23 cellular contexts compared by ENCODE assay signal in genomic region chr20:60123652-60124051, GRCh38.
A peak's percentile ranks its signal among the peaks of the same experiment; 100 is the strongest.
DNase-seq lines count a peak whose midpoint lies in the region; ATAC-seq, FAIRE-seq and TF ChIP-seq lines count a peak whose summit lies in the region.
"Had no signal": no experiment of that assay in that cellular context is flagged by ENCODE, and none has a peak within 500 bp of the region (broad histone marks: within the 10 kb centered on the region; RNA-seq: fewer than 3 reads in every experiment).

No MANE protein-coding gene starts in this region.

- no peaks in the 10 kb centered on the region for H3K9me2 ChIP-seq in PC-3 (replicated peaks; ENCODE audit: low read length)

- FAIRE-seq in bronchial epithelial cell (lab: Jason Lieb, UNC): no peak
- peak; percentile 13 for FAIRE-seq in keratinocyte (lab: Jason Lieb, UNC)
- FAIRE-seq: A204.1, GM12891 had no signal

- H3K9me1 ChIP-seq in keratinocyte (ENCODE audit: control insufficient read depth, extremely low read depth, insufficient read depth, low read length): no peaks in the 10 kb centered on the region

- CTCF ChIA-PET in PC-3 (lab: Charles Lee): no interaction called here

- BruUV-seq in PC-3 (replicated peaks; lab: Mats Ljungman, UMichigan): no TSS peak

- H3K27ac ChIP-seq in KOPT-K1 (ENCODE audit: low read depth, low read length, poor library complexity, severe bottlenecking) (peak overlapping the region; percentile 58), PC-3 (ENCODE audit: low read length) (no peak overlapping the region), keratinocyte (ENCODE audit: control insufficient read depth, insufficient read depth, low read length) (no peak overlapping the region)

- DNase-seq in PC-3 (peak; percentile 12), bronchial epithelial cell (ENCODE audit: low read depth) (peak; percentile 85), keratinocyte (ENCODE audit: low read depth, low spot score) (peak; percentile 36), GM03348 (ENCODE audit: low spot score) (no peak), A172 (ENCODE audit: low spot score) (no peak), NCI-H1417 (lab: John Stamatoyannopoulos, UW) (no peak)
- DNase-seq: ACHN; BE2C; C1 segment of cervical spinal cord; CD4-positive, CD25-positive, alpha-beta regulatory T cell; CD8-positive, alpha-beta memory T cell; COR-L47; DMS 273 treated with DMSO at 0.1 percent for 48 hours; DMS53; DND-41; EL; GOT3; H7; HFFc6 had no signal

- intact Hi-C loops in PC-3 (cut with micrococcal nuclease): no loop called here

- H3K79me2 ChIP-seq in PC-3 (ENCODE audit: low read length) (no peaks in the 10 kb centered on the region), keratinocyte (ENCODE audit: control insufficient read depth, insufficient read depth, low read length) (no peaks in the 10 kb centered on the region)

- H3K4me2 ChIP-seq in PC-3 (ENCODE audit: low read length): no peak overlapping the region
- peak overlapping the region; percentile 6 for H3K4me2 ChIP-seq in keratinocyte (ENCODE audit: control insufficient read depth, extremely low read depth, insufficient read depth, low read depth, low read length)

- POLR2A ChIA-PET in PC-3 (lab: Charles Lee; ENCODE audit: unreplicated experiment): no interaction called here

- H3K4me3 ChIP-seq in PC-3 (ENCODE audit: low read length) (no peak overlapping the region), bronchial epithelial cell (ENCODE audit: low read depth, low read length) (no peak overlapping the region), keratinocyte (ENCODE audit: control insufficient read depth in 2 of 3, extremely low read depth in 1 of 3, insufficient read depth in 2 of 3, low read depth in 1 of 3, low read length in 3 of 3) (no peak overlapping the region)

- dilution Hi-C loops in keratinocyte (cut with MboI; ENCODE audit: extremely low pct_ligation_motif_present, low sequenced_read_pairs): no loop called here

- H3K4me1 ChIP-seq in PC-3 (ENCODE audit: insufficient read depth, low read length): no peaks in the 10 kb centered on the region
- H3K4me1 ChIP-seq in keratinocyte (ENCODE audit: control insufficient read depth, extremely low read depth, insufficient read depth, low read length): peaks cover 12% of the 10 kb centered on the region
- H3K4me1 ChIP-seq: BE2C had no signal

- TF ChIP-seq CTCF in PC-3 (conservative IDR thresholded peaks at IDR 0.05; ENCODE audit: low read depth, low read length): no peak
- no peak for TF ChIP-seq CTCF in bronchial epithelial cell (IDR thresholded peaks at IDR 0.05; ENCODE audit: insufficient read depth, low read length, severe bottlenecking)
- no peak for TF ChIP-seq CTCF in keratinocyte (optimal IDR thresholded peaks at IDR 0.05 in 1 of 3, IDR thresholded peaks at IDR 0.05 in 1 of 3, conservative IDR thresholded peaks at IDR 0.05 in 1 of 3; ENCODE audit: extremely low read depth in 1 of 3, insufficient read depth in 2 of 3, low read length in 3 of 3)

- H3K36me3 ChIP-seq in KOPT-K1 (ENCODE audit: insufficient read depth, low read length) (no peaks in the 10 kb centered on the region), PC-3 (ENCODE audit: low read depth, low read length) (no peaks in the 10 kb centered on the region), bronchial epithelial cell (ENCODE audit: control insufficient read depth, insufficient read depth, low read length) (no peaks in the 10 kb centered on the region), keratinocyte (ENCODE audit: control insufficient read depth in 2 of 2, extremely low read depth in 1 of 2, insufficient read depth in 2 of 2, low read length in 2 of 2) (no peaks in the 10 kb centered on the region)
- H3K36me3 ChIP-seq: BE2C had no signal

- H3F3A ChIP-seq in PC-3 (ENCODE audit: low read length, unreplicated experiment): no peaks in the 10 kb centered on the region

- H3K9ac ChIP-seq in PC-3 (ENCODE audit: low read length) (no peak overlapping the region), keratinocyte (ENCODE audit: control insufficient read depth, extremely low read depth, insufficient read depth, low read length) (no peak overlapping the region)

- H3K9me3 ChIP-seq in KOPT-K1 (ENCODE audit: insufficient read depth, low read length, poor library complexity, severe bottlenecking): no peaks in the 10 kb centered on the region
- no peaks in the 10 kb centered on the region for H3K9me3 ChIP-seq in PC-3 (ENCODE audit: low read length)
- no peaks in the 10 kb centered on the region for H3K9me3 ChIP-seq in keratinocyte (ENCODE audit: control insufficient read depth, low read depth, low read length)
- H3K9me3 ChIP-seq: BE2C had no signal

- H4K20me1 ChIP-seq in PC-3 (ENCODE audit: low read length) (no peaks in the 10 kb centered on the region), keratinocyte (ENCODE audit: control insufficient read depth, extremely low read depth, insufficient read depth, low read length) (no peaks in the 10 kb centered on the region)

- H3K27me3 ChIP-seq in PC-3 (ENCODE audit: low read length): peaks cover 80% of the 10 kb centered on the region
- H3K27me3 ChIP-seq in bronchial epithelial cell (ENCODE audit: control insufficient read depth, insufficient read depth, low read length): peaks cover 5% of the 10 kb centered on the region
- H3K27me3 ChIP-seq in keratinocyte (ENCODE audit: control insufficient read depth, extremely low read depth, insufficient read depth, low read length): peaks cover 36% of the 10 kb centered on the region
- H3K27me3 ChIP-seq: BE2C had no signal

- H2AFZ ChIP-seq in PC-3 (ENCODE audit: low read length) (no peak overlapping the region), keratinocyte (ENCODE audit: control insufficient read depth, low read length) (no peak overlapping the region)

- ATAC-seq in PC-3: no peak
- ATAC-seq: HCT116 had no signal

Comparison
In these comparisons a context has a peak if more than half of its experiments do, and no peak if none do; other contexts are left out.
1. DNase-seq: peak in PC-3 (single experiment), bronchial epithelial cell (single experiment) and keratinocyte (single experiment); none in GM03348 (single experiment), A172 (single experiment) and NCI-H1417 (0 of 3).